Comparison of ENCODE assay signal across 6 cellular contexts in genomic region chr6:43074847-43075741, GRCh38. TPM values are rescaled to one million over a fixed set of nuclear protein-coding genes. Genes with fewer than 3 reads are reported as not detected.
DNase-seq lines count a peak whose midpoint lies in the region; ATAC-seq and TF ChIP-seq lines count a peak whose summit lies in the region.

No MANE protein-coding gene starts in this region.

- no peak overlapping the region for H3K4me3 Mint-ChIP-seq in activated CD4-positive, alpha-beta T cell treated with anti-CD3 and anti-CD28 coated beads for 36 hours
- H3K4me3 Mint-ChIP-seq in stimulated activated effector memory CD8-positive, alpha-beta T cell treated with anti-CD3 and anti-CD28 coated beads, Interleukin-12 subunit alpha, Interleukin-12 subunit beta, amount 100 ng/mL, for 72 hours, result peak overlapping the region; percentile 57

- intact Hi-C loops in activated CD4-positive, alpha-beta T cell treated with anti-CD3 and anti-CD28 coated beads for 36 hours (cut with DNase I, micrococcal nuclease), result loop anchor here in 1 of 2 experiments (5.0 kb wide), 1 partner anchor 173 kb away; no protein-coding TSS in a partner anchor

- no peaks in the 10 kb centered on the region for H3K9me3 Mint-ChIP-seq in activated CD4-positive, alpha-beta T cell treated with anti-CD3 and anti-CD28 coated beads for 36 hours (ENCODE audit: low read depth)
- no peaks in the 10 kb centered on the region for H3K9me3 Mint-ChIP-seq in stimulated activated effector memory CD8-positive, alpha-beta T cell treated with anti-CD3 and anti-CD28 coated beads, Interleukin-12 subunit alpha, Interleukin-12 subunit beta, amount 100 ng/mL, for 72 hours

- POLR2A ChIA-PET in activated CD4-positive, alpha-beta T cell treated with anti-CD3 and anti-CD28 coated beads for 36 hours (lab: Charles Lee), result no interaction called here

- H3K4me1 Mint-ChIP-seq in activated CD4-positive, alpha-beta T cell treated with anti-CD3 and anti-CD28 coated beads for 36 hours, result peaks cover 7% of the 10 kb centered on the region
- no peaks in the 10 kb centered on the region for H3K4me1 Mint-ChIP-seq in stimulated activated effector memory CD8-positive, alpha-beta T cell treated with anti-CD3 and anti-CD28 coated beads, Interleukin-12 subunit alpha, Interleukin-12 subunit beta, amount 100 ng/mL, for 72 hours

- peak overlapping the region; percentile 93 for H3K4me3 ChIP-seq in fibroblast of villous mesenchyme (ENCODE audit: low read depth, low read length)

- no peak for DNase-seq in activated CD4-positive, alpha-beta T cell treated with anti-CD3 and anti-CD28 coated beads for 36 hours
- DNase-seq in activated CD4-positive, alpha-beta T cell treated with anti-CD3 and anti-CD28 coated beads, Interleukin-2, amount 50 U/mL, for 48 hours, result no peak
- DNase-seq in fibroblast of villous mesenchyme (ENCODE audit: low read depth), result peak; percentile 88
- no peak for DNase-seq in stimulated activated effector memory CD8-positive, alpha-beta T cell treated with anti-CD3 and anti-CD28 coated beads, Interleukin-12 subunit alpha, Interleukin-12 subunit beta, amount 100 ng/mL, for 72 hours (ENCODE audit: low spot score in 2 of 2)
- no peak for DNase-seq in pons (ENCODE audit: low spot score)

- no peak for TF ChIP-seq CTCF in fibroblast of villous mesenchyme (IDR thresholded peaks at IDR 0.05; ENCODE audit: insufficient read depth, low read depth, low read length)

- ATAC-seq in activated CD4-positive, alpha-beta T cell treated with anti-CD3 and anti-CD28 coated beads for 36 hours, result peak; percentile 6
- ATAC-seq in stimulated activated effector memory CD8-positive, alpha-beta T cell treated with anti-CD3 and anti-CD28 coated beads, Interleukin-12 subunit alpha, Interleukin-12 subunit beta, amount 100 ng/mL, for 72 hours, result no peak
- no peak for ATAC-seq in HG03378 (IDR thresholded peaks at IDR 0.05; ENCODE audit: unreplicated experiment)

- CTCF ChIA-PET in activated CD4-positive, alpha-beta T cell treated with anti-CD3 and anti-CD28 coated beads for 36 hours (lab: Charles Lee), result interaction anchor here (0.6 kb wide), 1 partner anchor 13 kb away, joined by 3 read pairs; no protein-coding TSS in a partner anchor

- peaks cover 9% of the 10 kb centered on the region for H3K27me3 Mint-ChIP-seq in activated CD4-positive, alpha-beta T cell treated with anti-CD3 and anti-CD28 coated beads for 36 hours

- no peak overlapping the region for H3K27ac Mint-ChIP-seq in activated CD4-positive, alpha-beta T cell treated with anti-CD3 and anti-CD28 coated beads for 36 hours
- H3K27ac Mint-ChIP-seq in stimulated activated effector memory CD8-positive, alpha-beta T cell treated with anti-CD3 and anti-CD28 coated beads, Interleukin-12 subunit alpha, Interleukin-12 subunit beta, amount 100 ng/mL, for 72 hours, result no peak overlapping the region

- H3K36me3 Mint-ChIP-seq in activated CD4-positive, alpha-beta T cell treated with anti-CD3 and anti-CD28 coated beads for 36 hours (ENCODE audit: low read depth), result peaks cover 3% of the 10 kb centered on the region
- peaks cover 20% of the 10 kb centered on the region for H3K36me3 Mint-ChIP-seq in stimulated activated effector memory CD8-positive, alpha-beta T cell treated with anti-CD3 and anti-CD28 coated beads, Interleukin-12 subunit alpha, Interleukin-12 subunit beta, amount 100 ng/mL, for 72 hours

RNA-seq across cellular contexts. Expression of gene PTK7, which starts 1.0 kb away (rescaled TPM):
- 1 to 10 TPM; 4.1 to 4.6 TPM for total RNA-seq in activated CD4-positive, alpha-beta T cell treated with anti-CD3 and anti-CD28 coated beads for 36 hours
- total RNA-seq in fibroblast of villous mesenchyme, result 191 and 199 TPM in 2 replicates

RNA-seq across cellular contexts. Expression of gene KLC4, which starts 15.7 kb away (rescaled TPM):
- total RNA-seq in activated CD4-positive, alpha-beta T cell treated with anti-CD3 and anti-CD28 coated beads for 36 hours, result 10 to 100 TPM in 1 of 2 experiments, 1 to 10 TPM in 1; 10.0 to 10.1 TPM
- 16.0 and 16.1 TPM in 2 replicates for total RNA-seq in fibroblast of villous mesenchyme

RNA-seq across cellular contexts. Expression of gene MRPL2, which starts 15.9 kb away (rescaled TPM):
- 100 to 1,000 TPM in 1 of 2 experiments, 10 to 100 TPM in 1; 93.9 to 110 TPM for total RNA-seq in activated CD4-positive, alpha-beta T cell treated with anti-CD3 and anti-CD28 coated beads for 36 hours
- total RNA-seq in fibroblast of villous mesenchyme, result 20.7 and 23.8 TPM in 2 replicates

RNA-seq across cellular contexts. Expression of gene CUL7, which starts 21.4 kb away (rescaled TPM):
- total RNA-seq in activated CD4-positive, alpha-beta T cell treated with anti-CD3 and anti-CD28 coated beads for 36 hours, result 10 to 100 TPM; 16.3 to 18.0 TPM
- total RNA-seq in fibroblast of villous mesenchyme, result 46.1 and 54.8 TPM in 2 replicates

RNA-seq across cellular contexts. Expression of gene RRP36, which starts 53.7 kb away (rescaled TPM):
- 10 to 100 TPM; 45.8 to 48.1 TPM for total RNA-seq in activated CD4-positive, alpha-beta T cell treated with anti-CD3 and anti-CD28 coated beads for 36 hours
- 114 and 125 TPM in 2 replicates for total RNA-seq in fibroblast of villous mesenchyme

Comparison
In these comparisons a context has a peak if more than half of its experiments do, and no peak if none do; other contexts are left out.
1. RNA of gene PTK7, which starts 1.0 kb away (total RNA-seq): 191 to 199 TPM in fibroblast of villous mesenchyme; 4.1 to 4.6 TPM in activated CD4-positive, alpha-beta T cell treated with anti-CD3 and anti-CD28 coated beads for 36 hours; every median in the first group is over 10 times any median in the second.